ENCODE assay signal across 8 cellular contexts in genomic region chr7:139360948-139361307, GRCh38. TPM values are rescaled to one million over a fixed set of nuclear protein-coding genes. Genes with fewer than 3 reads are reported as not detected.
DNase-seq lines count a peak whose midpoint lies in the region; FAIRE-seq and TF ChIP-seq lines count a peak whose summit lies in the region.

No MANE protein-coding gene starts in this region.

- no peak overlapping the region for H3K4ac ChIP-seq in H1 (replicated peaks; ENCODE audit: insufficient read length, low read depth, low read length)

- CTCF ChIA-PET in H1 (lab: Charles Lee; ENCODE audit: partially characterized antibody) = no interaction called here

- H3K4me2 ChIP-seq in MM.1S (ENCODE audit: low read depth, low read length) = peak overlapping the region; percentile 68
- peak overlapping the region; percentile 61 to 68 for H3K4me2 ChIP-seq in H1 (ENCODE audit: insufficient read depth in 1 of 2, low read depth in 2 of 2, low read length in 2 of 2)

- TF ChIP-seq RAD21 in H1 (IDR thresholded peaks at IDR 0.05 in 1 of 2, conservative IDR thresholded peaks at IDR 0.05 in 1 of 2; ENCODE audit: low read depth in 2 of 2, low read length in 2 of 2) = no peak

- no peak overlapping the region for H4K8ac ChIP-seq in H1 (ENCODE audit: extremely low read depth, insufficient read depth, low read length)

- H3K18ac ChIP-seq in H1 (ENCODE audit: extremely low read depth, low read length) = no peak overlapping the region; the same call in 1 of the 2 replicates

- TF ChIP-seq POLR2A in H1 (IDR thresholded peaks at IDR 0.05; ENCODE audit: control extremely low read depth in 1 of 2, low read depth in 2 of 2, low read length in 2 of 2) = no peak

- no peak overlapping the region for H4K91ac ChIP-seq in H1 (replicated peaks; ENCODE audit: insufficient read length, low read length)

- H3K4me3 ChIP-seq in MM.1S (ENCODE audit: low read length) (peak overlapping the region; percentile 91), H1 (ENCODE audit: extremely low read depth in 1 of 4, insufficient read depth in 2 of 4, low read depth in 3 of 4, low read length in 4 of 4) (peak overlapping the region; percentile 72 to 99 (median 85)), neuron (ENCODE audit: low read length) (peak overlapping the region; percentile 97)

- TF ChIP-seq EP300 in H1 (IDR thresholded peaks at IDR 0.05; ENCODE audit: borderline replicate concordance in 1 of 2, low read depth in 2 of 2, low read length in 2 of 2) = no peak

- H3K23me2 ChIP-seq in H1 (ENCODE audit: low read depth, low read length) = no peaks in the 10 kb centered on the region; the same call in 1 of the 2 replicates

- H3F3A ChIP-seq in MM.1S (ENCODE audit: insufficient read depth, low read length) = peaks cover 26% of the 10 kb centered on the region

- H3K27ac ChIP-seq in MM.1S (ENCODE audit: low read length) (peak overlapping the region; percentile 93; the same call in 1 of the 2 replicates), H1 (ENCODE audit: low read depth, low read length) (peak overlapping the region; percentile 87)

- H4K5ac ChIP-seq in H1 (ENCODE audit: insufficient read length, low read depth, low read length) = peak overlapping the region; percentile 80

- H3K14ac ChIP-seq in H1 (ENCODE audit: insufficient read length) = no peak overlapping the region

- H3K9ac ChIP-seq in MM.1S (ENCODE audit: low read length) (peak overlapping the region; percentile 94), H1 (replicated peaks in 1 of 4; ENCODE audit: extremely low read depth in 1 of 4, low read depth in 3 of 4, low read length in 3 of 4) (peak overlapping the region; percentile 87 to 98 (median 91))

- no peak overlapping the region for H2AFZ ChIP-seq in MM.1S (ENCODE audit: low read length)
- H2AFZ ChIP-seq in H1 (ENCODE audit: low read length) = no peak overlapping the region
- H2AFZ ChIP-seq in neuron (ENCODE audit: low read depth, low read length) = peak overlapping the region; percentile 32

- TF ChIP-seq CTCF in MM.1S (IDR thresholded peaks at IDR 0.05; ENCODE audit: low read length) (no peak), H1 (IDR thresholded peaks at IDR 0.05; ENCODE audit: control extremely low read depth in 1 of 3, insufficient read depth in 1 of 3, low read depth in 1 of 3, low read length in 3 of 3) (no peak)

- H3K27me3 ChIP-seq in MM.1S (replicated peaks; ENCODE audit: insufficient read depth, low read length) = no peaks in the 10 kb centered on the region
- no peaks in the 10 kb centered on the region for H3K27me3 ChIP-seq in H1 (replicated peaks in 1 of 4; ENCODE audit: control insufficient read depth in 3 of 4, extremely low read depth in 1 of 4, insufficient read depth in 3 of 4, low read length in 3 of 4)
- no peaks in the 10 kb centered on the region for H3K27me3 ChIP-seq in neuron (ENCODE audit: insufficient read depth, low read length)

- H3K4me1 ChIP-seq in MM.1S (ENCODE audit: low read length) (peaks cover 16% of the 10 kb centered on the region; the same call in 1 of the 2 replicates), H1 (replicated peaks in 1 of 4; ENCODE audit: control insufficient read depth in 3 of 4, insufficient read depth in 4 of 4, low read length in 3 of 4) (peaks cover 5 to 9% (median 7%) of the 10 kb centered on the region in 4 experiments), neuron (ENCODE audit: insufficient read depth, low read length) (peaks cover 25% of the 10 kb centered on the region)

- no peak overlapping the region; the same call in 1 of the 2 replicates for H2BK12ac ChIP-seq in H1 (ENCODE audit: low read depth, low read length)

- H2BK5ac ChIP-seq in H1 (ENCODE audit: low read depth, low read length) = no peak overlapping the region

- peaks cover 52% of the 10 kb centered on the region for H4K20me1 ChIP-seq in MM.1S (ENCODE audit: insufficient read depth, low read length)
- H4K20me1 ChIP-seq in H1 (replicated peaks in 1 of 2; ENCODE audit: control insufficient read depth in 1 of 2, insufficient read depth in 2 of 2, low read length in 2 of 2) = peaks cover 2 to 7% of the 10 kb centered on the region in 2 experiments

- FAIRE-seq in H1 (lab: Jason Lieb, UNC) = no peak

- no peak overlapping the region for H2BK20ac ChIP-seq in H1 (ENCODE audit: low read length)

- no peaks in the 10 kb centered on the region for H3K79me1 ChIP-seq in H1 (ENCODE audit: low read depth, low read length)

- no peaks in the 10 kb centered on the region for H3K9me3 ChIP-seq in MM.1S (replicated peaks; ENCODE audit: insufficient read depth, low read length)
- no peaks in the 10 kb centered on the region for H3K9me3 ChIP-seq in H1 (ENCODE audit: insufficient read depth in 2 of 2, low read depth in 1 of 2, low read length in 1 of 2)
- H3K9me3 ChIP-seq in neuron (ENCODE audit: low read length) = no peaks in the 10 kb centered on the region

- DNase-seq in CD1c-positive myeloid dendritic cell (ENCODE audit: extremely low spot score) (peak; percentile 4), MM.1S (no peak), H1 (ENCODE audit: low read depth in 1 of 2, low spot score in 2 of 2) (no peak), T1000 (lab: John Stamatoyannopoulos, UW) (no peak), NCI-H748 treated with DMSO at 0.1 percent for 48 hours (lab: John Stamatoyannopoulos, UW) (no peak), A172 (ENCODE audit: low spot score) (no peak), KG1 (lab: John Stamatoyannopoulos, UW) (no peak)

- H3K79me2 ChIP-seq in MM.1S (ENCODE audit: low read length) (peaks cover 68% of the 10 kb centered on the region), H1 (ENCODE audit: control insufficient read depth in 1 of 2, insufficient read depth in 2 of 2, low read length in 2 of 2) (peaks cover 30 to 54% of the 10 kb centered on the region in 2 experiments)

- H3K23ac ChIP-seq in H1 (ENCODE audit: insufficient read length) = no peak overlapping the region

- 0% methylated on average over 2 of the region's 2 CpGs; no CpG with 5 or more reads in 1 of the 2 experiments for WGBS in H1 (ENCODE audit: extremely low coverage in 1 of 2, insufficient coverage in 1 of 2, insufficient read length in 1 of 2, insufficient replicate concordance in 2 of 2, low coverage in 1 of 2, low lambda C conversion rate in 2 of 2, missing lambda C conversion rate in 1 of 2), 2 experiments

- H2AK5ac ChIP-seq in H1 (ENCODE audit: low read depth, low read length) = no peak overlapping the region

- POLR2A ChIA-PET in H1 (lab: Charles Lee; ENCODE audit: partially characterized antibody) = interaction anchor here (0.8 to 3.9 kb wide), 11 partner anchors 9 to 122 kb away, joined by 3 to 40 read pairs (median 6); no protein-coding TSS in a partner anchor

- H3K56ac ChIP-seq in H1 (replicated peaks; ENCODE audit: insufficient read length, low read depth, low read length) = no peak overlapping the region

- no peak overlapping the region for H2BK15ac ChIP-seq in H1 (ENCODE audit: low read length)

- H2BK120ac ChIP-seq in H1 (replicated peaks; ENCODE audit: low read depth, low read length) = no peak overlapping the region

- no peaks in the 10 kb centered on the region for H3K9me2 ChIP-seq in MM.1S (replicated peaks; ENCODE audit: insufficient read depth, low read length)

- H3K36me3 ChIP-seq in MM.1S (replicated peaks; ENCODE audit: insufficient read depth, low read length) (peaks cover 5% of the 10 kb centered on the region; the same call in 1 of the 2 replicates), H1 (ENCODE audit: control insufficient read depth in 2 of 4, insufficient read depth in 4 of 4, low read length in 3 of 4) (peaks cover 0 to 16% (median 0%) of the 10 kb centered on the region in 4 experiments; a peak in 2 of 8 replicates), neuron (ENCODE audit: insufficient read depth, low read length) (peaks cover 23% of the 10 kb centered on the region)

TF ChIP-seq in H1, 55 proteins besides CTCF, POLR2A, EP300 and RAD21 (continues in another document):
- TF ChIP-seq E2F6 (IDR thresholded peaks at IDR 0.05) (no peak), ASH2L (IDR thresholded peaks at IDR 0.05; ENCODE audit: low read length) (no peak), RFX5 (IDR thresholded peaks at IDR 0.05; ENCODE audit: borderline replicate concordance, low read depth, low read length) (no peak), KDM4A (IDR thresholded peaks at IDR 0.05; ENCODE audit: low read depth, low read length, severe bottlenecking) (no peak), NRF1 (IDR thresholded peaks at IDR 0.05; ENCODE audit: low read depth, low read length) (no peak), TEAD4 (IDR thresholded peaks at IDR 0.05; ENCODE audit: low read depth, low read length) (no peak), TAF7 (optimal IDR thresholded peaks at IDR 0.05; ENCODE audit: borderline replicate concordance, low read depth, low read length) (no peak), CTBP2 (IDR thresholded peaks at IDR 0.05; ENCODE audit: borderline replicate concordance, insufficient read depth, insufficient read length, low read length) (no peak)

RNA-seq across cellular contexts. Expression of gene LUC7L2, which starts 1.2 kb away (rescaled TPM):
- 64.1 and 67.8 TPM in 2 replicates for total RNA-seq in H1 (2021; fragmentation: NEBNext Ultra II Directional; extraction: Animal tissue kit (Norgen Biotek cat#: 25700))
- polyA plus RNA-seq in H1 (2011; rRNA removed) = 22.9 and 37.3 TPM in 2 replicates
- 39.7 TPM for polyA plus RNA-seq in H1 (2011; cell fraction: cytosol; rRNA removed)
- polyA plus RNA-seq in H1 (2011; cell fraction: nucleus; rRNA removed) = 78.5 TPM
- polyA plus RNA-seq in H1 (2012, experiment 1 of 2) = 37.9 to 53.9 TPM (median 47.2 TPM) in 4 replicates
- 7.0 TPM for polyA plus RNA-seq in H1 (2012, experiment 2 of 2)
- polyA plus RNA-seq in H1 (2013, experiment 1 of 2) = 40.6 TPM
- 39.7 TPM for polyA plus RNA-seq in H1 (2013, experiment 2 of 2)
- polyA minus RNA-seq in H1 (2011; rRNA and poly(A)+ RNA removed) = 21.7 and 37.4 TPM in 2 replicates
- 49.8 TPM for polyA minus RNA-seq in H1 (2011; cell fraction: cytosol; rRNA and poly(A)+ RNA removed)
- 159 TPM for polyA minus RNA-seq in H1 (2011; cell fraction: nucleus; rRNA and poly(A)+ RNA removed)
- total RNA-seq in A172 (2014; rRNA removed; shearing (Covaris generic)) = 63.1 and 77.4 TPM in 2 replicates

RNA-seq across cellular contexts. Expression of gene FMC1, which starts 19.8 kb away (rescaled TPM):
- 13.6 and 15.8 TPM in 2 replicates for total RNA-seq in H1 (2021; fragmentation: NEBNext Ultra II Directional; extraction: Animal tissue kit (Norgen Biotek cat#: 25700))
- 23.3 and 28.4 TPM in 2 replicates for polyA plus RNA-seq in H1 (2011; rRNA removed)
- polyA plus RNA-seq in H1 (2011; cell fraction: cytosol; rRNA removed) = 23.3 TPM
- 17.7 TPM for polyA plus RNA-seq in H1 (2011; cell fraction: nucleus; rRNA removed)
- 16.6 to 31.5 TPM (median 19.4 TPM) in 4 replicates for polyA plus RNA-seq in H1 (2012, experiment 1 of 2)
- polyA plus RNA-seq in H1 (2012, experiment 2 of 2) = 29.7 TPM
- 32.2 TPM for polyA plus RNA-seq in H1 (2013, experiment 1 of 2)
- polyA plus RNA-seq in H1 (2013, experiment 2 of 2) = 39.3 TPM
- polyA minus RNA-seq in H1 (2011; rRNA and poly(A)+ RNA removed) = 4.1 and 6.5 TPM in 2 replicates
- 2.3 TPM for polyA minus RNA-seq in H1 (2011; cell fraction: cytosol; rRNA and poly(A)+ RNA removed)
- polyA minus RNA-seq in H1 (2011; cell fraction: nucleus; rRNA and poly(A)+ RNA removed) = 6.2 TPM
- total RNA-seq in A172 (2014; rRNA removed; shearing (Covaris generic)) = 4.9 and 7.5 TPM in 2 replicates
